ENCODE assay signal across 8 cellular contexts in the genomic region with DNA sequence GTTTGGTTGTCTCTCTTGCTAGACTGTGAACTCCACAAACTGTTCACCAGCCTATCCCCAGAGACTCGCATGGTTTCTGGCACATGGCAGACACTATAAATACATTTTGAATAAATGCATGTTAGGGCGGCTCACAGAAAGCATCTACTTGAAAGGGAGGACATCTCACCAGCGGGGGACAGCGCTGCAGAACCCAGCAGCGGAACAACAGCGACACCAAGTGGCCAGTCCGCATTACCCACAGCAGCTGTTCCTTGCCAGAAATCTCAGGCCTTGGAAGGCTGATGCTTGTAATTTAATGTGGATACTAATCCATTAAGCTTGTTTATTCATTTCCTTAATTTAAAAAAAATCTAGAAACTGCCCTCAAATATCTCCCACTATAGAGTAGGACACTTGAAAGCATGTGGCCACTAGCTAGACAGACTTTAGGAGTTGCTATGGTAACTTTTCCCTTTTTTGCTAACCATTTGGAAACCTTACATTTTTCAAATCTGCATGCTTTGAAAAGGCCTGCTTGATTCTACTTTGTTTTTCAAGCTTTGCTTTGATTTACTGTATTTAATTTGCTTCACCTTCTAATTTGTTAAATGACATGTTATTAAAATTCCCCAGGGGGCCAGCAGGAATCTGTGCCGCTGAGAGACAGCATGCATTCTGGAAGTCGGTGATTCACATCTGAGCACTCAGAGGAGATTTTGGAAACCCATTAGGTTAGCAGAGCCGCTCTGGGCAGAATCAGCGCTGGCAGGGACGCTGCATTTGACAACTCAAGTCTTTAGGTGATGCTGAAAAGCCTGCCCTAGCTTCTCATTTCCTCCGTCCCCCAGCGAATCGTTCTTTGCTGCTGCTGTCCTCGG.
DNase-seq lines count a peak whose midpoint lies in the region; ATAC-seq and TF ChIP-seq lines count a peak whose summit lies in the region.

No MANE protein-coding gene starts in this region.

- peak; percentile 93 for TF ChIP-seq CTCF in lower lobe of right lung (IDR thresholded peaks at IDR 0.05)

- intact Hi-C loops in lower lobe of right lung (cut with DNase I) = no loop called here

- H3K27ac ChIP-seq in lower lobe of right lung = no peak overlapping the region

- in situ Hi-C loops in ACHN (cut with HindIII; ENCODE audit: low pct_ligation_motif_present, low pct_unique_long_range_greater_than_20kb, low sequenced_read_pairs) = no loop called here

- H3K4me3 ChIP-seq in lower lobe of right lung = no peak overlapping the region

- no peaks in the 10 kb centered on the region for H3K4me1 ChIP-seq in lower lobe of right lung

- H3K36me3 ChIP-seq in lower lobe of right lung = no peaks in the 10 kb centered on the region

- H3K9me3 ChIP-seq in lower lobe of right lung = no peaks in the 10 kb centered on the region

- DNase-seq in ACHN (peak; percentile 46), NCI-H510A treated with DMSO at 0.1 percent for 48 hours (lab: John Stamatoyannopoulos, UW) (peak; percentile 95), dedifferentiated amniotic fluid mesenchymal stem cell (ENCODE audit: extremely low spot score) (peak; percentile 62), lower lobe of right lung (peak; percentile 64)
- DNase-seq in activated CD4-positive, alpha-beta T cell treated with anti-CD3 and anti-CD28 coated beads, Interleukin-2, amount 50 U/mL, for 1 hour = peak; percentile 77
- DNase-seq in stimulated activated CD8-positive, alpha-beta memory T cell treated with anti-CD3 and anti-CD28 coated beads, Interleukin-12 subunit alpha, Interleukin-12 subunit beta, amount 100 ng/mL, for 24 hours (ENCODE audit: extremely low read depth) = peak; percentile 28

- ATAC-seq in GM18520 (IDR thresholded peaks at IDR 0.05; ENCODE audit: unreplicated experiment) (peak; percentile 49), HG03280 (IDR thresholded peaks at IDR 0.05; ENCODE audit: unreplicated experiment) (peak; percentile 67), lower lobe of right lung (peak; percentile 83 to 86)

- H3K27me3 ChIP-seq in lower lobe of right lung (ENCODE audit: low read depth) = no peaks in the 10 kb centered on the region

Comparison
In these comparisons a context has a peak if more than half of its experiments do, and no peak if none do; other contexts are left out.
1. DNase-seq: peak in every context shown above with its lines; median percentile 95 in NCI-H510A treated with DMSO at 0.1 percent for 48 hours; 77 in activated CD4-positive, alpha-beta T cell treated with anti-CD3 and anti-CD28 coated beads, Interleukin-2, amount 50 U/mL, for 1 hour; 64 in lower lobe of right lung; 62 in dedifferentiated amniotic fluid mesenchymal stem cell; 46 in ACHN; 28 in stimulated activated CD8-positive, alpha-beta memory T cell treated with anti-CD3 and anti-CD28 coated beads, Interleukin-12 subunit alpha, Interleukin-12 subunit beta, amount 100 ng/mL, for 24 hours.